Comparison of ENCODE assay signal across 8 cellular contexts in the genomic region with DNA sequence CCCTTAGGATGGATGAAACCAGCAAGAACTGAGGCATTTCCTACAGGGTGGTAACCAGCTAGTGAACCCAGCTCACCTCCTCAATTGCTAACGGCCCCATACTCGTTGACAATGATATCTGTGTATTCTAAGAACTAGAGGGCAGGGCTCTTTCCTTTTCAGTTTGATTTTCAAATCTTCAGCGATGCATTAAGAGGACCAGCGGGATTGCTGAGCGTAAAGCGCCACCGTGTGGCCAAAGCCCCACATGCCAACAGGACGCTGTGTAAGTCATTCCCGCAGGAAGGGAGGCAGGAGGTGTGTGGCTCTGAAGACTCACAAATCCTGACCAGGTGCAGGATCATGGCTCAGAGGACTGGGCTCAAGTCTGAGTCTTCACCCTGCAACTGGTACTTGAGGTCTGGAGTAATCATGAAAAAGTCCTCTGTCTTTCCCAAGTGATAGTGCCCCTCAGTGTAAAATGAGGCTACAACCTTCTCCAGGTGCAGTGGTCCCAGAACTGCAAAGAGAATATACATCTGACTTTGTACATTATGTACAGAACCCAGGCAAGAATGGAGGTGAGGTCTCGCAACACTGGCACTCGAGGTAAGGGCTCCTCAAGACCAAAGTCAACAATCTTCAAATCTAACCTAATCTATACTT. TPM values are rescaled to one million over a fixed set of nuclear protein-coding genes. Genes with fewer than 3 reads are reported as not detected.
A peak's percentile ranks its signal among the peaks of the same experiment; 100 is the strongest.
DNase-seq lines count a peak whose midpoint lies in the region; ATAC-seq, FAIRE-seq and TF ChIP-seq lines count a peak whose summit lies in the region.

No MANE protein-coding gene starts in this region.

- no peak overlapping the region for H3K4me3 Mint-ChIP-seq in CD4-positive, alpha-beta T cell
- no peak overlapping the region for H3K4me3 Mint-ChIP-seq in activated CD8-positive, alpha-beta T cell treated with anti-CD3 and anti-CD28 coated beads, Interleukin-2, amount 10 ng/mL, durations not matched to agents 7 days and 5 days

- H3K23me2 ChIP-seq in H1 (ENCODE audit: low read depth, low read length), result no peaks in the 10 kb centered on the region; the same call in 1 of the 2 replicates

- H2BK15ac ChIP-seq in H1 (ENCODE audit: low read length), result no peak overlapping the region

- H3K79me1 ChIP-seq in H1 (ENCODE audit: low read depth, low read length), result no peaks in the 10 kb centered on the region

- peaks cover 26% of the 10 kb centered on the region for H3K27me3 Mint-ChIP-seq in CD4-positive, alpha-beta T cell
- peaks cover 16% of the 10 kb centered on the region for H3K27me3 Mint-ChIP-seq in activated CD8-positive, alpha-beta T cell treated with anti-CD3 and anti-CD28 coated beads, Interleukin-2, amount 10 ng/mL, durations not matched to agents 7 days and 5 days (ENCODE audit: low read depth)

- peaks cover 7% of the 10 kb centered on the region for H3K4me1 Mint-ChIP-seq in CD4-positive, alpha-beta T cell (ENCODE audit: low read depth)
- H3K4me1 Mint-ChIP-seq in activated CD8-positive, alpha-beta T cell treated with anti-CD3 and anti-CD28 coated beads, Interleukin-2, amount 10 ng/mL, durations not matched to agents 7 days and 5 days (ENCODE audit: low read depth), result peaks cover 45% of the 10 kb centered on the region

- H3K27ac Mint-ChIP-seq in CD4-positive, alpha-beta T cell, result no peak overlapping the region
- H3K27ac Mint-ChIP-seq in activated CD8-positive, alpha-beta T cell treated with anti-CD3 and anti-CD28 coated beads, Interleukin-2, amount 10 ng/mL, durations not matched to agents 7 days and 5 days, result peak overlapping the region; percentile 53

- no peaks in the 10 kb centered on the region for H3K36me3 ChIP-seq in H1 (ENCODE audit: control insufficient read depth in 2 of 4, insufficient read depth in 4 of 4, low read length in 3 of 4)

- H4K8ac ChIP-seq in H1 (ENCODE audit: extremely low read depth, insufficient read depth, low read length), result no peak overlapping the region

- no peak for TF ChIP-seq POLR2A in H1 (IDR thresholded peaks at IDR 0.05; ENCODE audit: control extremely low read depth in 1 of 2, low read depth in 2 of 2, low read length in 2 of 2)

- intact Hi-C loops in CD4-positive, alpha-beta T cell (cut with DNase I, micrococcal nuclease), result loop anchor here (1.0 to 10.0 kb wide), 6 partner anchors 158 to 1765 kb away; no protein-coding TSS in a partner anchor

- H4K91ac ChIP-seq in H1 (replicated peaks; ENCODE audit: insufficient read length, low read length), result no peak overlapping the region

- ATAC-seq in CD4-positive, alpha-beta T cell (ENCODE audit: poor library complexity), result peak; percentile 85
- ATAC-seq in GM19397 (IDR thresholded peaks at IDR 0.05; ENCODE audit: unreplicated experiment), result peak; percentile 70
- ATAC-seq in activated CD8-positive, alpha-beta T cell treated with anti-CD3 and anti-CD28 coated beads, Interleukin-2, amount 10 ng/mL, durations not matched to agents 7 days and 5 days, result peak; percentile 93

- no peaks in the 10 kb centered on the region for H3K9me3 ChIP-seq in CD4-positive, alpha-beta T cell (ENCODE audit: control insufficient read depth, low read length)
- no peaks in the 10 kb centered on the region for H3K9me3 ChIP-seq in H1 (ENCODE audit: insufficient read depth in 2 of 2, low read depth in 1 of 2, low read length in 1 of 2)

- peak overlapping the region; percentile 13; the same call in 1 of the 2 replicates for H2AFZ ChIP-seq in H1 (ENCODE audit: low read length)

- TF ChIP-seq EP300 in H1 (IDR thresholded peaks at IDR 0.05; ENCODE audit: borderline replicate concordance in 1 of 2, low read depth in 2 of 2, low read length in 2 of 2), result no peak

- WGBS in H1 (ENCODE audit: extremely low coverage in 1 of 2, insufficient coverage in 1 of 2, insufficient read length in 1 of 2, insufficient replicate concordance in 2 of 2, low coverage in 1 of 2, low lambda C conversion rate in 2 of 2, missing lambda C conversion rate in 1 of 2), 2 experiments, result 19% methylated on average over 11 of the region's 11 CpGs; no CpG with 5 or more reads in 1 of the 2 experiments

- no peak overlapping the region for H3K56ac ChIP-seq in H1 (replicated peaks; ENCODE audit: insufficient read length, low read depth, low read length)

- no peak overlapping the region for H2AK5ac ChIP-seq in H1 (ENCODE audit: low read depth, low read length)

- peak; percentile 57 to 83 (median 69) for DNase-seq in CD4-positive, alpha-beta T cell
- DNase-seq in HK-2 (ENCODE audit: unreplicated experiment) (peak; percentile 65), NCI-H82 treated with DMSO at 0.1 percent for 48 hours (lab: John Stamatoyannopoulos, UW; ENCODE audit: unreplicated experiment) (peak; percentile 58), H1 (ENCODE audit: low read depth in 1 of 2, low spot score in 2 of 2) (peak; percentile 78 to 96), mesenteric fat pad (ENCODE audit: low spot score) (peak; percentile 93)
- peak; percentile 86 for DNase-seq in activated CD8-positive, alpha-beta T cell treated with anti-CD3 and anti-CD28 coated beads, Interleukin-2, amount 10 ng/mL, durations not matched to agents 7 days and 5 days
- peak; percentile 68 to 73 for DNase-seq in stimulated activated CD8-positive, alpha-beta memory T cell treated with anti-CD3 and anti-CD28 coated beads, Interleukin-2, amount 100 ng/mL, for 48 hours (ENCODE audit: low read depth in 2 of 2)

- H3K9ac ChIP-seq in H1 (replicated peaks in 1 of 4; ENCODE audit: extremely low read depth in 1 of 4, low read depth in 3 of 4, low read length in 3 of 4), result no peak overlapping the region

- H3K27ac ChIP-seq in CD4-positive, alpha-beta T cell (ENCODE audit: low read depth, low read length), result no peak overlapping the region
- H3K27ac ChIP-seq in H1 (ENCODE audit: low read depth, low read length), result no peak overlapping the region

- H2BK20ac ChIP-seq in H1 (ENCODE audit: low read length), result no peak overlapping the region

- H2BK5ac ChIP-seq in H1 (ENCODE audit: low read depth, low read length), result no peak overlapping the region

- POLR2A ChIA-PET in CD4-positive, alpha-beta T cell (lab: Charles Lee), result no interaction called here
- POLR2A ChIA-PET in activated CD8-positive, alpha-beta T cell treated with anti-CD3 and anti-CD28 coated beads, Interleukin-2, amount 10 ng/mL, durations not matched to agents 7 days and 5 days (lab: Charles Lee), result interaction anchor here (0.9 to 1.7 kb wide), 2 partner anchors 78 to 159 kb away, joined by 4 to 7 read pairs; no protein-coding TSS in a partner anchor
- POLR2A ChIA-PET in H1 (lab: Charles Lee; ENCODE audit: partially characterized antibody), result no interaction called here

- H4K20me1 ChIP-seq in H1 (replicated peaks in 1 of 2; ENCODE audit: control insufficient read depth in 1 of 2, insufficient read depth in 2 of 2, low read length in 2 of 2), result no peaks in the 10 kb centered on the region

- no peak overlapping the region for H3K4me3 ChIP-seq in H1 (ENCODE audit: extremely low read depth in 1 of 4, insufficient read depth in 2 of 4, low read depth in 3 of 4, low read length in 4 of 4)

- H3K36me3 Mint-ChIP-seq in CD4-positive, alpha-beta T cell (ENCODE audit: low read depth), result no peaks in the 10 kb centered on the region
- no peaks in the 10 kb centered on the region for H3K36me3 Mint-ChIP-seq in activated CD8-positive, alpha-beta T cell treated with anti-CD3 and anti-CD28 coated beads, Interleukin-2, amount 10 ng/mL, durations not matched to agents 7 days and 5 days (ENCODE audit: low read depth)

- FAIRE-seq in H1 (lab: Jason Lieb, UNC), result peak; percentile 99

- no peak overlapping the region for H3K18ac ChIP-seq in H1 (ENCODE audit: extremely low read depth, low read length)

- H2BK120ac ChIP-seq in H1 (replicated peaks; ENCODE audit: low read depth, low read length), result no peak overlapping the region

- H3K4ac ChIP-seq in H1 (replicated peaks; ENCODE audit: insufficient read length, low read depth, low read length), result no peak overlapping the region

- peaks cover 18% of the 10 kb centered on the region for H3K27me3 ChIP-seq in CD4-positive, alpha-beta T cell (ENCODE audit: control insufficient read depth, insufficient read depth, low read length)
- H3K27me3 ChIP-seq in H1 (replicated peaks in 1 of 4; ENCODE audit: control insufficient read depth in 3 of 4, extremely low read depth in 1 of 4, insufficient read depth in 3 of 4, low read length in 3 of 4), result no peaks in the 10 kb centered on the region; a peak in 1 of 7 replicates

- no peak overlapping the region for H4K5ac ChIP-seq in H1 (ENCODE audit: insufficient read length, low read depth, low read length)

- TF ChIP-seq RAD21 in H1 (IDR thresholded peaks at IDR 0.05 in 1 of 2, conservative IDR thresholded peaks at IDR 0.05 in 1 of 2; ENCODE audit: low read depth in 2 of 2, low read length in 2 of 2), result peak; percentile 100

- TF ChIP-seq CTCF in CD4-positive, alpha-beta T cell (IDR thresholded peaks at IDR 0.05), result peak; percentile 93
- TF ChIP-seq CTCF in H1 (IDR thresholded peaks at IDR 0.05; ENCODE audit: control extremely low read depth in 1 of 3, insufficient read depth in 1 of 3, low read depth in 1 of 3, low read length in 3 of 3), result peak; percentile 92 to 100 (median 95)

- no peaks in the 10 kb centered on the region for H3K9me3 Mint-ChIP-seq in CD4-positive, alpha-beta T cell
- no peaks in the 10 kb centered on the region for H3K9me3 Mint-ChIP-seq in activated CD8-positive, alpha-beta T cell treated with anti-CD3 and anti-CD28 coated beads, Interleukin-2, amount 10 ng/mL, durations not matched to agents 7 days and 5 days (ENCODE audit: insufficient read depth)

- no peak overlapping the region for H3K23ac ChIP-seq in H1 (ENCODE audit: insufficient read length)

- no peak overlapping the region for H3K14ac ChIP-seq in H1 (ENCODE audit: insufficient read length)

- H3K4me2 ChIP-seq in H1 (ENCODE audit: insufficient read depth in 1 of 2, low read depth in 2 of 2, low read length in 2 of 2), result no peak overlapping the region

- no peak overlapping the region for H2BK12ac ChIP-seq in H1 (ENCODE audit: low read depth, low read length)

- H3K4me1 ChIP-seq in H1 (replicated peaks in 1 of 4; ENCODE audit: control insufficient read depth in 3 of 4, insufficient read depth in 4 of 4, low read length in 3 of 4), result peaks cover 0 to 3% (median 2%) of the 10 kb centered on the region in 4 experiments; a peak in 3 of 7 replicates

- no peaks in the 10 kb centered on the region for H3K79me2 ChIP-seq in H1 (ENCODE audit: control insufficient read depth in 1 of 2, insufficient read depth in 2 of 2, low read length in 2 of 2)

- CTCF ChIA-PET in CD4-positive, alpha-beta T cell (lab: Charles Lee), result interaction anchor here (0.8 to 1.8 kb wide), 3 partner anchors 1090 to 1094 kb away, joined by 3 to 5 read pairs (median 4); no protein-coding TSS in a partner anchor
- CTCF ChIA-PET in activated CD8-positive, alpha-beta T cell treated with anti-CD3 and anti-CD28 coated beads, Interleukin-2, amount 10 ng/mL, durations not matched to agents 7 days and 5 days (lab: Charles Lee), result interaction anchor here (0.6 to 4.3 kb wide), 41 partner anchors 9 to 1436 kb away, joined by 3 to 37 read pairs (median 4); no protein-coding TSS in a partner anchor
- CTCF ChIA-PET in H1 (lab: Charles Lee; ENCODE audit: partially characterized antibody), result interaction anchor here (0.6 to 4.9 kb wide), 31 partner anchors 13 to 1201 kb away, joined by 3 to 50 read pairs (median 4); partner anchors contain the start of gene TRIM13

RNA-seq across cellular contexts. Expression of gene C13orf42, which starts 40.9 kb away (rescaled TPM):
- total RNA-seq in CD4-positive, alpha-beta T cell, result not detected
- total RNA-seq in activated CD8-positive, alpha-beta T cell treated with anti-CD3 and anti-CD28 coated beads, Interleukin-2, amount 10 ng/mL, durations not matched to agents 7 days and 5 days, result not detected
- total RNA-seq in H1 (2021; fragmentation: NEBNext Ultra II Directional; extraction: Animal tissue kit (Norgen Biotek cat#: 25700)), result 9.9 and 11.7 TPM in 2 replicates
- 10.1 and 11.5 TPM in 2 replicates for polyA plus RNA-seq in H1 (2011; rRNA removed)
- polyA plus RNA-seq in H1 (2011; cell fraction: cytosol; rRNA removed), result 9.9 TPM
- polyA plus RNA-seq in H1 (2011; cell fraction: nucleus; rRNA removed), result 17.5 TPM
- 18.1 to 63.8 TPM (median 38.1 TPM) in 4 replicates for polyA plus RNA-seq in H1 (2012, experiment 1 of 2)
- polyA plus RNA-seq in H1 (2012, experiment 2 of 2), result 2.1 TPM
- polyA plus RNA-seq in H1 (2013, experiment 1 of 2), result 5.8 TPM
- 5.4 TPM for polyA plus RNA-seq in H1 (2013, experiment 2 of 2)
- 16.0 and 16.1 TPM in 2 replicates for polyA minus RNA-seq in H1 (2011; rRNA and poly(A)+ RNA removed)
- 7.6 TPM for polyA minus RNA-seq in H1 (2011; cell fraction: cytosol; rRNA and poly(A)+ RNA removed)
- 10.0 TPM for polyA minus RNA-seq in H1 (2011; cell fraction: nucleus; rRNA and poly(A)+ RNA removed)
- total RNA-seq in mesenteric fat pad, result not detected

Comparison
In these comparisons a context has a peak if more than half of its experiments do, and no peak if none do; other contexts are left out.
1. RNA of gene C13orf42, which starts 40.9 kb away (total RNA-seq): 9.9 to 11.7 TPM in H1; not detected in CD4-positive, alpha-beta T cell, not detected in activated CD8-positive, alpha-beta T cell treated with anti-CD3 and anti-CD28 coated beads, Interleukin-2, amount 10 ng/mL, durations not matched to agents 7 days and 5 days and not detected in mesenteric fat pad (single experiment); every median in the first group is over 10 times any median in the second.
2. Peak in every context shown above with its lines, with median percentiles within 50 percentile points of each other: ATAC-seq and DNase-seq.